16 cellular contexts compared by ENCODE assay signal in genomic region chr19:15118789-15119494, GRCh38. TPM values are rescaled to one million over a fixed set of nuclear protein-coding genes. Genes with fewer than 3 reads are reported as not detected.
DNase-seq lines count a peak whose midpoint lies in the region; ATAC-seq, FAIRE-seq and TF ChIP-seq lines count a peak whose summit lies in the region.
"Had no signal": no experiment of that assay in that cellular context is flagged by ENCODE, and none has a peak within 500 bp of the region (broad histone marks: within the 10 kb centered on the region; RNA-seq: fewer than 3 reads in every experiment).

No MANE protein-coding gene starts in this region.

- no peak overlapping the region for H3K23ac ChIP-seq in neuronal stem cell (ENCODE audit: low read depth, low read length, poor library complexity)

- H4K91ac ChIP-seq in neuronal stem cell (ENCODE audit: low read depth, low read length, poor library complexity) = no peak overlapping the region

- H3K79me2 ChIP-seq in HCT116 (ENCODE audit: insufficient read depth, low read length) (peaks cover 15% of the 10 kb centered on the region), K562 (ENCODE audit: control insufficient read depth, insufficient read depth, low read length) (peaks cover 1% of the 10 kb centered on the region)

- H4K8ac ChIP-seq in neuronal stem cell (ENCODE audit: low read depth, low read length) = peak overlapping the region; percentile 82

- H2BK12ac ChIP-seq in neuronal stem cell (ENCODE audit: low read length) = no peak overlapping the region

- no peak overlapping the region for H3K9ac ChIP-seq in HCT116 (ENCODE audit: low read length)
- no peak overlapping the region for H3K9ac ChIP-seq in K562 (ENCODE audit: insufficient read depth in 1 of 2, low read depth in 2 of 2, low read length in 2 of 2)
- H3K9ac ChIP-seq in neuronal stem cell (ENCODE audit: low read depth, low read length, poor library complexity) = no peak overlapping the region
- H3K9ac ChIP-seq: BLaER1 treated with 17β-estradiol and CSF1 and Interleukin-3, amounts not matched to agents 10 nM and 100 nM; GM23248 had no signal

- intact Hi-C loops in HCT116 (cut with micrococcal nuclease) (no loop called here), K562 (cut with micrococcal nuclease) (no loop called here)

- H2BK15ac ChIP-seq in neuronal stem cell (ENCODE audit: low read length) = no peak overlapping the region

- TF ChIP-seq CTCF in HCT116 (IDR thresholded peaks at IDR 0.05 in 2 of 3, conservative IDR thresholded peaks at IDR 0.05 in 1 of 3; ENCODE audit: borderline replicate concordance in 1 of 3, insufficient read depth in 1 of 3, low read depth in 2 of 3, low read length in 2 of 3) (no peak), K562 (IDR thresholded peaks at IDR 0.05 in 2 of 3, conservative IDR thresholded peaks at IDR 0.05 in 1 of 3; ENCODE audit: insufficient read depth in 2 of 3, low read depth in 1 of 3, low read length in 3 of 3) (no peak)

- H3K14ac ChIP-seq in neuronal stem cell (ENCODE audit: low read length) = no peak overlapping the region

- in situ Hi-C loops in K562 (cut with MboI) = no loop called here

- H3K27me3 ChIP-seq in HCT116 (ENCODE audit: insufficient read depth, low read length) (no peaks in the 10 kb centered on the region), K562 (ENCODE audit: control insufficient read depth in 2 of 2, insufficient read depth in 2 of 2, low read length in 2 of 2) (no peaks in the 10 kb centered on the region), esophagus (ENCODE audit: control insufficient read depth in 1 of 2, insufficient read depth in 2 of 2, low read length in 2 of 2) (no peaks in the 10 kb centered on the region), neuronal stem cell (ENCODE audit: control insufficient read depth in 3 of 3, insufficient read depth in 3 of 3, low read depth in 1 of 3, low read length in 3 of 3) (no peaks in the 10 kb centered on the region)
- H3K27me3 ChIP-seq: BLaER1 treated with 17β-estradiol and CSF1 and Interleukin-3, amounts not matched to agents 10 nM and 100 nM had no signal

- H3K9me1 ChIP-seq in K562 (ENCODE audit: control insufficient read depth, insufficient read depth, low read length) = peaks cover under 1% of the 10 kb centered on the region

- no peak for TF ChIP-seq RAD21 in HCT116 (IDR thresholded peaks at IDR 0.05; ENCODE audit: low read depth)
- no peak for TF ChIP-seq RAD21 in K562 (CRISPR knock-in tag; conservative IDR thresholded peaks at IDR 0.05 in 1 of 2, IDR thresholded peaks at IDR 0.05 in 1 of 2)

- H3K9me2 ChIP-seq in HCT116 (ENCODE audit: insufficient read depth) = no peaks in the 10 kb centered on the region

- H4K20me1 ChIP-seq in HCT116 (ENCODE audit: insufficient read depth) = no peaks in the 10 kb centered on the region
- H4K20me1 ChIP-seq in K562 (replicated peaks; ENCODE audit: control insufficient read depth, insufficient read depth, low read length) = no peaks in the 10 kb centered on the region

- H3K18ac ChIP-seq in neuronal stem cell (ENCODE audit: low read length) = no peak overlapping the region

- no peak overlapping the region for H2BK120ac ChIP-seq in neuronal stem cell (ENCODE audit: low read depth, low read length)

- H3K4me2 ChIP-seq in HCT116 (ENCODE audit: low read length) = no peak overlapping the region
- no peak overlapping the region for H3K4me2 ChIP-seq in K562 (ENCODE audit: insufficient read depth, low read length)
- H3K4me2 ChIP-seq in neuronal stem cell (ENCODE audit: insufficient read depth, low read length, poor library complexity, severe bottlenecking) = no peak overlapping the region
- H3K4me2 ChIP-seq: BLaER1 treated with 17β-estradiol and CSF1 and Interleukin-3, amounts not matched to agents 10 nM and 100 nM had no signal

- no peak overlapping the region for H2AK5ac ChIP-seq in neuronal stem cell (ENCODE audit: low read depth, low read length)

- peaks cover 1% of the 10 kb centered on the region in 2 experiments; a peak in 2 of 4 replicates for H3K4me1 ChIP-seq in HCT116 (ENCODE audit: control insufficient read depth in 1 of 2, insufficient read depth in 2 of 2, low read length in 2 of 2)
- peaks cover 0 to 11% of the 10 kb centered on the region in 2 experiments; a peak in 1 of 5 replicates for H3K4me1 ChIP-seq in K562 (replicated peaks in 1 of 2; ENCODE audit: control insufficient read depth in 2 of 2, insufficient read depth in 2 of 2, low read length in 2 of 2)
- H3K4me1 ChIP-seq in esophagus (ENCODE audit: control insufficient read depth in 2 of 2, insufficient read depth in 2 of 2, low read length in 1 of 2) = peaks cover 8 to 10% of the 10 kb centered on the region in 2 donors
- peaks cover under 1% of the 10 kb centered on the region in 2 donors for H3K4me1 ChIP-seq in neuronal stem cell (ENCODE audit: control insufficient read depth in 2 of 2, insufficient read depth in 1 of 2, low read depth in 1 of 2, low read length in 2 of 2)

- RAD21 ChIA-PET in HCT116 (lab: Charles Lee; ENCODE audit: low non-redundant PET in 1 of 2, low total read pairs in 2 of 2, uncharacterized antibody in 2 of 2, unreplicated experiment in 2 of 2) = no interaction called here

- TF ChIP-seq POLR2A in HCT116 (IDR thresholded peaks at IDR 0.05; ENCODE audit: borderline replicate concordance, extremely low read depth, insufficient read depth, insufficient read length) = no peak
- TF ChIP-seq POLR2A in K562 (conservative IDR thresholded peaks at IDR 0.05) = no peak

- H3K9me3 ChIP-seq in HCT116 (ENCODE audit: control insufficient read depth in 1 of 2, insufficient read depth in 1 of 2, low read depth in 1 of 2, low read length in 2 of 2) (peaks cover 3 to 6% of the 10 kb centered on the region in 2 experiments; a peak in 1 of 4 replicates), K562 (replicated peaks; ENCODE audit: control insufficient read depth, insufficient read depth, low read depth, low read length) (no peaks in the 10 kb centered on the region; the same call in 1 of the 2 replicates), esophagus (ENCODE audit: control insufficient read depth in 2 of 2, insufficient read depth in 1 of 2, low read depth in 1 of 2, low read length in 1 of 2) (no peaks in the 10 kb centered on the region), neuronal stem cell (replicated peaks in 1 of 2; ENCODE audit: control insufficient read depth in 2 of 2, insufficient read depth in 1 of 2, low read depth in 1 of 2, low read length in 2 of 2) (peaks cover 0 to 5% of the 10 kb centered on the region in 2 donors)

- no TSS peak for BruUV-seq in HCT116 (replicated peaks; lab: Mats Ljungman, UMichigan)
- no TSS peak for BruUV-seq in K562 (replicated peaks; lab: Mats Ljungman, UMichigan)

- CTCF ChIA-PET in HCT116 (lab: Charles Lee) = no interaction called here
- CTCF ChIA-PET in K562 (lab: Yijun Ruan, JAX; ENCODE audit: low intra/inter-chr PET ratio) = no interaction called here

- 65% methylated on average over 20 of the region's 20 CpGs for WGBS in K562 (ENCODE audit: insufficient coverage, low coverage, missing lambda C conversion rate)
- WGBS in esophagus, 2 donors = 95 to 96% methylated on average over 20 of the region's 20 CpGs
- no CpG with 5 or more reads among the region's 20 CpGs for WGBS in neuronal stem cell (ENCODE audit: extremely low coverage in 2 of 2, insufficient read length in 2 of 2, insufficient replicate concordance in 1 of 2), 2 donors

- no peak for FAIRE-seq in K562 (lab: Jason Lieb, UNC)
- FAIRE-seq: H54, HTR-8/SVneo had no signal

- peak overlapping the region; percentile 53 for H2BK5ac ChIP-seq in neuronal stem cell (ENCODE audit: low read length)

- peaks cover 13% of the 10 kb centered on the region for H3K79me1 ChIP-seq in neuronal stem cell (ENCODE audit: low read depth, low read length)

- no peak overlapping the region for H3K27ac ChIP-seq in HCT116 (ENCODE audit: low read depth, low read length)
- no peak overlapping the region for H3K27ac ChIP-seq in K562 (ENCODE audit: extremely low read depth, low read depth, low read length)
- peak overlapping the region; percentile 32 to 75 for H3K27ac ChIP-seq in esophagus (ENCODE audit: low read depth in 2 of 2, low read length in 1 of 2)
- H3K27ac ChIP-seq in neuronal stem cell (replicated peaks; ENCODE audit: low read length) = no peak overlapping the region
- H3K27ac ChIP-seq: BLaER1 treated with 17β-estradiol and CSF1 and Interleukin-3, amounts not matched to agents 10 nM and 100 nM; GM23248 had no signal

- ATAC-seq in HCT116 (no peak), K562 (no peak), HG03175 (IDR thresholded peaks at IDR 0.05; ENCODE audit: unreplicated experiment) (no peak)

- no peak overlapping the region for H3K4me3 ChIP-seq in HCT116 (replicated peaks in 1 of 2; ENCODE audit: low read depth in 1 of 2, low read length in 2 of 2)
- H3K4me3 ChIP-seq in K562 = no peak overlapping the region
- no peak overlapping the region for H3K4me3 ChIP-seq in esophagus (ENCODE audit: low read depth in 1 of 2, low read length in 2 of 2)
- no peak overlapping the region for H3K4me3 ChIP-seq in neuronal stem cell (ENCODE audit: low read length in 2 of 2)
- H3K4me3 ChIP-seq: BLaER1 treated with 17β-estradiol and CSF1 and Interleukin-3, amounts not matched to agents 10 nM and 100 nM; GM23248 had no signal

- DNase-seq in HCT116 (ENCODE audit: low read depth, low spot score) = no peak
- DNase-seq in K562 (ENCODE audit: extremely low read depth in 1 of 4, low spot score in 3 of 4) = no peak
- DNase-seq in neuronal stem cell (ENCODE audit: low spot score) = no peak
- DNase-seq in HT-29 (ENCODE audit: low spot score) = no peak
- no peak for DNase-seq in NCI-H2196 treated with DMSO at 0.1 percent for 48 hours (lab: John Stamatoyannopoulos, UW; ENCODE audit: unreplicated experiment)
- no peak for DNase-seq in DMS153 (lab: John Stamatoyannopoulos, UW)
- DNase-seq: ACHN; CD4-positive, CD25-positive, alpha-beta regulatory T cell; GM23248 had no signal

- H3K4ac ChIP-seq in neuronal stem cell (ENCODE audit: low read length) = no peak overlapping the region

- H2AFZ ChIP-seq in HCT116 (ENCODE audit: low read depth, low read length, poor library complexity, severe bottlenecking) = no peak overlapping the region
- H2AFZ ChIP-seq in K562 (ENCODE audit: low read depth, low read length) = no peak overlapping the region
- no peak overlapping the region for H2AFZ ChIP-seq in neuronal stem cell (ENCODE audit: low read length)
- H2AFZ ChIP-seq: GM23248 had no signal

- POLR2A ChIA-PET in HCT116 (lab: Charles Lee) (no interaction called here), K562 (lab: Yijun Ruan, JAX) (interaction anchor here (0.6 kb wide), 2 partner anchors 38 to 396 kb away, joined by 3 to 5 read pairs; no protein-coding TSS in a partner anchor)

- no peak for TF ChIP-seq EP300 in K562 (IDR thresholded peaks at IDR 0.05; ENCODE audit: low read length)

- peaks cover 34 to 38% of the 10 kb centered on the region in 2 experiments for H3K36me3 ChIP-seq in HCT116 (ENCODE audit: control insufficient read depth in 1 of 2, insufficient read depth in 2 of 2, low read length in 2 of 2)
- peaks cover 41% of the 10 kb centered on the region; the same call in 2 of the 3 replicates for H3K36me3 ChIP-seq in K562 (ENCODE audit: control insufficient read depth, insufficient read depth, low read length)
- H3K36me3 ChIP-seq in esophagus (ENCODE audit: control insufficient read depth in 2 of 2, insufficient read depth in 2 of 2, low read length in 1 of 2) = peaks cover 20 to 63% of the 10 kb centered on the region in 2 donors
- peaks cover 67 to 90% of the 10 kb centered on the region in 2 donors for H3K36me3 ChIP-seq in neuronal stem cell (replicated peaks in 1 of 2; ENCODE audit: control insufficient read depth in 2 of 2, insufficient read depth in 2 of 2, low read length in 2 of 2)

RNA-seq across cellular contexts. Expression of gene SYDE1, which starts 11.7 kb away (rescaled TPM):
- total RNA-seq in HCT116 (2021; ENCODE audit: unreplicated experiment) (4.9 TPM), K562 (2014; rRNA removed) (not detected in 2 replicates), K562 (2014; rRNA removed; fragmentation: Illumina TruSeq; extraction: Trizol) (not detected in 2 replicates), K562 (2015; rRNA removed; fragmentation: Illumina TruSeq; extraction: Trizol) (not detected in 2 replicates), K562 (2021) (0.04 and 0.07 TPM in 2 replicates)
- polyA plus RNA-seq in HCT116 (2012) = 4.7 and 4.8 TPM in 2 replicates
- not detected in 2 replicates for total RNA-seq in K562 (2011; cell fraction: chromatin; rRNA removed; ENCODE audit: low replicate concordance)
- total RNA-seq in K562 (2011; cell fraction: nucleolus; rRNA removed) = not detected in 2 replicates
- not detected in 2 replicates for total RNA-seq in K562 (2011; cell fraction: nucleoplasm; rRNA removed)
- polyA plus RNA-seq in K562 (2011; rRNA removed) (not detected in 2 replicates), K562 (2014; fragmentation: Illumina TruSeq; extraction: Trizol) (not detected in 2 replicates), K562 (2014; fragmentation: Nextera tagmentation; extraction: Ambion mirVana) (not detected), K562 (2014; rRNA removed) (0.03 TPM in 1 of 2 replicates, not detected in the other), esophagus (1 to 10 TPM; 2.0 to 3.9 TPM)
- polyA plus RNA-seq in K562 (2011; cell fraction: cytosol; rRNA removed) = not detected in 2 replicates
- polyA plus RNA-seq in K562 (2011; cell fraction: nucleus; rRNA removed) = not detected in 2 replicates
- not detected in 2 replicates for polyA plus RNA-seq in K562 (2012)
- not detected in 2 replicates for polyA minus RNA-seq in K562 (2011; rRNA and poly(A)+ RNA removed)
- polyA minus RNA-seq in K562 (2011; cell fraction: cytosol; rRNA and poly(A)+ RNA removed) = 0.36 TPM in 1 of 2 replicates, not detected in the other
- not detected in 2 replicates for polyA minus RNA-seq in K562 (2011; cell fraction: nucleus; rRNA and poly(A)+ RNA removed)
- 12.9 TPM for polyA plus RNA-seq in neuronal stem cell (2013, experiment 1 of 2)
- polyA plus RNA-seq in neuronal stem cell (2013, experiment 2 of 2) = 13.2 TPM
- 0.03 TPM in 1 of 2 replicates, not detected in the other for total RNA-seq in HT-29 (2014; rRNA removed; shearing (Covaris generic))
- total RNA-seq: CD4-positive, CD25-positive, alpha-beta regulatory T cell had no signal
- polyA plus RNA-seq: CD4-positive, CD25-positive, alpha-beta regulatory T cell had no signal

RNA-seq across cellular contexts. Expression of gene OR1I1, which starts 36.9 kb away (rescaled TPM):
- total RNA-seq in HCT116 (2021; ENCODE audit: unreplicated experiment) (not detected), K562 (2014; rRNA removed) (not detected in 2 replicates), K562 (2014; rRNA removed; fragmentation: Illumina TruSeq; extraction: Trizol) (not detected in 2 replicates), K562 (2015; rRNA removed; fragmentation: Illumina TruSeq; extraction: Trizol) (not detected in 2 replicates), K562 (2021) (not detected in 2 replicates)
- polyA plus RNA-seq in HCT116 (2012) = not detected in 2 replicates
- not detected in 2 replicates for total RNA-seq in K562 (2011; cell fraction: chromatin; rRNA removed; ENCODE audit: low replicate concordance)
- total RNA-seq in K562 (2011; cell fraction: nucleolus; rRNA removed) = not detected in 2 replicates
- total RNA-seq in K562 (2011; cell fraction: nucleoplasm; rRNA removed) = not detected in 2 replicates
- polyA plus RNA-seq in K562 (2011; rRNA removed) (not detected in 2 replicates), K562 (2014; fragmentation: Illumina TruSeq; extraction: Trizol) (not detected in 2 replicates), K562 (2014; fragmentation: Nextera tagmentation; extraction: Ambion mirVana) (not detected), K562 (2014; rRNA removed) (not detected in 2 replicates), esophagus (not detected)
- not detected in 2 replicates for polyA plus RNA-seq in K562 (2011; cell fraction: cytosol; rRNA removed)
- polyA plus RNA-seq in K562 (2011; cell fraction: nucleus; rRNA removed) = not detected in 2 replicates
- 0.01 TPM in 1 of 2 replicates, not detected in the other for polyA plus RNA-seq in K562 (2012)
- not detected in 2 replicates for polyA minus RNA-seq in K562 (2011; rRNA and poly(A)+ RNA removed)
- polyA minus RNA-seq in K562 (2011; cell fraction: cytosol; rRNA and poly(A)+ RNA removed) = not detected in 2 replicates
- polyA minus RNA-seq in K562 (2011; cell fraction: nucleus; rRNA and poly(A)+ RNA removed) = not detected in 2 replicates
- polyA plus RNA-seq in neuronal stem cell (2013, experiment 1 of 2) = not detected
- not detected for polyA plus RNA-seq in neuronal stem cell (2013, experiment 2 of 2)
- not detected in 2 replicates for total RNA-seq in HT-29 (2014; rRNA removed; shearing (Covaris generic))
- total RNA-seq: A172; CD4-positive, CD25-positive, alpha-beta regulatory T cell; Daoy; GM23248 had no signal
- polyA plus RNA-seq: CD4-positive, CD25-positive, alpha-beta regulatory T cell; GM23248 had no signal

Comparison
In these comparisons a context has a peak if more than half of its experiments do, and no peak if none do; other contexts are left out.
1. H3K27ac ChIP-seq: peak in esophagus (2 of 2); none in HCT116 (single experiment), K562 (single experiment) and neuronal stem cell (single experiment).
2. Of the 22 proteins assayed by ChIP-seq in both K562 and HCT116: peak only in K562: ZBTB33; only in HCT116: none; in both: none; in neither: 20; mixed calls (peak in some experiments, not most) for 1.